In genomic region chr10:94003496-94003895, GRCh38 we compare ENCODE assay signal across 7 cellular contexts.
"Had no signal": no experiment of that assay in that cellular context is flagged by ENCODE, and none has a peak within 500 bp of the region (broad histone marks: within the 10 kb centered on the region; RNA-seq: fewer than 3 reads in every experiment).

No MANE protein-coding gene starts in this region.

- H3K27ac ChIP-seq: GM23248 had no signal

- H3K4me3 ChIP-seq: GM23248, HAP-1 had no signal

- H3K27ac Mint-ChIP-seq: HFFc6 had no signal

- H3K36me3 ChIP-seq: HAP-1 had no signal

- H3K9me3 ChIP-seq: HAP-1 had no signal

- H3K4me3 Mint-ChIP-seq: HFFc6 had no signal

- H3K9me3 Mint-ChIP-seq: HFFc6 had no signal

- H2AFZ ChIP-seq: GM23248 had no signal

- H3K9ac ChIP-seq: GM23248 had no signal

- ATAC-seq: HCT116 had no signal

- DNase-seq: GM23248, GOT3, H7, HFFc6, IMR-90 had no signal

- H3K4me1 ChIP-seq: HAP-1 had no signal
